Comparison of ENCODE assay signal across 8 cellular contexts in the genomic region with DNA sequence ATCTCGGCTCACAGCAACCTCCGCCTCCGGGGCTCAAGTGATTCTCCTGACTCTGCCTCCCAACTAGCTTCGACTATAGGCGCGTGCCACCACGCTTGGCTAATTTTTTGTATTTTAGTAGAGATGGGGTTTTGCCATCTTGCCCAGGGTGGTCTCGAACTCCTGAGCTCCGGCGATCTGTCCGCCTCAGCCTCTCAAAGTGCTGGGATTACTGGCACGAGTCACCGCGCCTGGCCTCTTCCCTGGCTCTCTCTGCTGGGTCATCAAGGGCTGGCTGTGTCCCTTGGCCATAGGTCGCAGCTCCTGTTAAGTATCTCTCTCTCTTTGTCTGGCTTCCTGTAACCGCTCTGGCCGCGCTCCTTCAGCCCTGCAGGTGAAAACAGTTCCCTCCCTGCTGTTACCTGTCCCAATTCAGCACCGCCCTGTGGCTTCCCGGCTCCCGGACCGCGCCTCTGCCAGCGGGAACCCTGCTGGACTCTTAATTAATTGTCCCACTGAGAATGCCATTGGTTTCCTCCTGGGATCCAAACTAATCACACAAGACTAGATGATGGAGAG. TPM values are rescaled to one million over a fixed set of nuclear protein-coding genes. Genes with fewer than 3 reads are reported as not detected.
DNase-seq lines count a peak whose midpoint lies in the region; ATAC-seq and TF ChIP-seq lines count a peak whose summit lies in the region.

No MANE protein-coding gene starts in this region.

- no peaks in the 10 kb centered on the region; the same call in 1 of the 2 replicates for H3K36me3 Mint-ChIP-seq in HFFc6 (ENCODE audit: low read depth)
- H3K36me3 Mint-ChIP-seq in immature natural killer cell = no peaks in the 10 kb centered on the region

- peaks cover 11 to 32% (median 31%) of the 10 kb centered on the region in 4 donors for H3K4me1 ChIP-seq in stomach

- peaks cover 0 to 12% (median 10%) of the 10 kb centered on the region in 3 donors for H3K27me3 ChIP-seq in stomach

- H3K27me3 Mint-ChIP-seq in HFFc6 (ENCODE audit: insufficient read depth) (peaks cover 6% of the 10 kb centered on the region), immature natural killer cell (ENCODE audit: low read depth in 3 of 3) (peaks cover 5 to 10% (median 7%) of the 10 kb centered on the region in 3 donors)

- TF ChIP-seq EP300 in stomach (IDR thresholded peaks at IDR 0.05) = no peak

- no peaks in the 10 kb centered on the region for H3K36me3 ChIP-seq in stomach

- DNase-seq in HFFc6 = no peak
- DNase-seq in immature natural killer cell = no peak
- DNase-seq in stomach = peak; percentile 53
- DNase-seq in amygdala (lab: John Stamatoyannopoulos, UW) = no peak

- H3K9me3 Mint-ChIP-seq in HFFc6 (no peaks in the 10 kb centered on the region), immature natural killer cell (no peaks in the 10 kb centered on the region)

- WGBS in stomach, 5 donors = 32 to 45% (median 33%) methylated on average over 24 of the region's 24 CpGs

- H3K27ac ChIP-seq in 22Rv1 = peak overlapping the region; percentile 93
- H3K27ac ChIP-seq in angular gyrus (ENCODE audit: low read depth, low read length) = peak overlapping the region; percentile 81
- H3K27ac ChIP-seq in stomach = peak overlapping the region; percentile 89 to 98 (median 95)

- ATAC-seq in GM21515 (IDR thresholded peaks at IDR 0.05; ENCODE audit: unreplicated experiment) (no peak), HG02852 (IDR thresholded peaks at IDR 0.05; ENCODE audit: unreplicated experiment) (no peak)

- peak overlapping the region; percentile 81 to 93 (median 86) for H3K4me3 ChIP-seq in stomach

- no peaks in the 10 kb centered on the region for H3K9me3 ChIP-seq in stomach

- H3K27ac Mint-ChIP-seq in HFFc6 (peak overlapping the region; percentile 83), immature natural killer cell (peak overlapping the region in 5 of 6 donors; percentile 69 to 80 (median 77))

- H3K4me1 Mint-ChIP-seq in HFFc6 (ENCODE audit: low read depth) (peaks cover 23% of the 10 kb centered on the region), immature natural killer cell (peaks cover 14 to 15% of the 10 kb centered on the region in 2 donors)

- no peak for TF ChIP-seq POLR2A in stomach (IDR thresholded peaks at IDR 0.05)

- H3K4me3 Mint-ChIP-seq in HFFc6 = peak overlapping the region; percentile 93
- H3K4me3 Mint-ChIP-seq in immature natural killer cell = peak overlapping the region; percentile 87 to 91 (median 90)

- no peak; the same call in 1 of the 2 replicates for TF ChIP-seq CTCF in 22Rv1 (IDR thresholded peaks at IDR 0.05)
- TF ChIP-seq CTCF in HFFc6 (IDR thresholded peaks at IDR 0.05) = 0 out of 2 replicates have a peak, but pooled peaks have one; percentile 8
- no peak for TF ChIP-seq CTCF in stomach (IDR thresholded peaks at IDR 0.05)

- intact Hi-C loops in stomach (cut with DNase I; ENCODE audit: low total_unique reads) = no loop called here

RNA-seq across cellular contexts. Expression of gene RGS12, which starts 1.3 kb away (rescaled TPM):
- 10 to 100 TPM in 4 of 6 experiments, 1 to 10 TPM in 2; 8.5 to 15.2 (median 12.1) TPM for total RNA-seq in HFFc6 (2021; fragmentation: NEBNext Ultra II Directional; extraction: Animal tissue kit (Norgen Biotek cat#: 25700))
- polyA plus RNA-seq in immature natural killer cell (1 to 10 TPM in 2 of 3 donors, not detected in 1; 2.5 to 2.7 TPM), stomach (10 to 100 TPM; 18.9 to 35.2 (median 20.5) TPM)
- 10 to 100 TPM in 2 of 5 donors, 1 to 10 TPM in 3; 3.5 to 51.8 (median 9.0) TPM for total RNA-seq in stomach

RNA-seq across cellular contexts. Expression of gene MSANTD1, which starts 42.5 kb away (rescaled TPM):
- under 1 TPM; 0.09 to 0.35 (median 0.12) TPM for total RNA-seq in HFFc6 (2021; fragmentation: NEBNext Ultra II Directional; extraction: Animal tissue kit (Norgen Biotek cat#: 25700))
- polyA plus RNA-seq in immature natural killer cell (not detected), stomach (1 to 10 TPM in 1 of 3 donors, under 1 TPM in 1, not detected in 1; 0.31 to 1.1 TPM)
- total RNA-seq in stomach = 1 to 10 TPM in 4 of 5 donors, not detected in 1; 1.7 to 5.8 (median 4.1) TPM
